In genomic region chr9:14068690-14069089, GRCh38 we compare ENCODE assay signal across 2 cellular contexts.
TF ChIP-seq lines count a peak whose summit lies in the region.

No MANE protein-coding gene starts in this region.

TF ChIP-seq in IMR-90, 13 proteins besides CTCF, POLR2A, EP300 and RAD21 (continued from another document):
- TF ChIP-seq, protein P1, sequence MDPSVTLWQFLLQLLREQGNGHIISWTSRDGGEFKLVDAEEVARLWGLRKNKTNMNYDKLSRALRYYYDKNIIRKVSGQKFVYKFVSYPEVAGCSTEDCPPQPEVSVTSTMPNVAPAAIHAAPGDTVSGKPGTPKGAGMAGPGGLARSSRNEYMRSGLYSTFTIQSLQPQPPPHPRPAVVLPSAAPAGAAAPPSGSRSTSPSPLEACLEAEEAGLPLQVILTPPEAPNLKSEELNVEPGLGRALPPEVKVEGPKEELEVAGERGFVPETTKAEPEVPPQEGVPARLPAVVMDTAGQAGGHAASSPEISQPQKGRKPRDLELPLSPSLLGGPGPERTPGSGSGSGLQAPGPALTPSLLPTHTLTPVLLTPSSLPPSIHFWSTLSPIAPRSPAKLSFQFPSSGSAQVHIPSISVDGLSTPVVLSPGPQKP (IDR thresholded peaks at IDR 0.05; ENCODE audit: borderline replicate concordance, low read depth, low read length), result no peak
- TF ChIP-seq CHD1 (IDR thresholded peaks at IDR 0.05; ENCODE audit: low read depth, low read length), result no peak
- no peak for TF ChIP-seq BHLHE40 (IDR thresholded peaks at IDR 0.05; ENCODE audit: low read depth, low read length)
- no peak for TF ChIP-seq RFX5 (IDR thresholded peaks at IDR 0.05; ENCODE audit: low read depth, low read length)
- TF ChIP-seq, protein P2, sequence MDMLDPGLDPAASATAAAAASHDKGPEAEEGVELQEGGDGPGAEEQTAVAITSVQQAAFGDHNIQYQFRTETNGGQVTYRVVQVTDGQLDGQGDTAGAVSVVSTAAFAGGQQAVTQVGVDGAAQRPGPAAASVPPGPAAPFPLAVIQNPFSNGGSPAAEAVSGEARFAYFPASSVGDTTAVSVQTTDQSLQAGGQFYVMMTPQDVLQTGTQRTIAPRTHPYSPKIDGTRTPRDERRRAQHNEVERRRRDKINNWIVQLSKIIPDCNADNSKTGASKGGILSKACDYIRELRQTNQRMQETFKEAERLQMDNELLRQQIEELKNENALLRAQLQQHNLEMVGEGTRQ (IDR thresholded peaks at IDR 0.05; ENCODE audit: low read depth, low read length), result no peak
- TF ChIP-seq RCOR1 (IDR thresholded peaks at IDR 0.05; ENCODE audit: insufficient replicate concordance, low read length), result no peak
- no peak for TF ChIP-seq NFE2L2 (IDR thresholded peaks at IDR 0.05; ENCODE audit: low read depth, low read length)
- TF ChIP-seq MAFK (IDR thresholded peaks at IDR 0.05; ENCODE audit: low read depth, low read length), result no peak
- TF ChIP-seq MAZ (IDR thresholded peaks at IDR 0.05; ENCODE audit: borderline replicate concordance, low read depth, low read length), result no peak

TF ChIP-seq in liver, 16 proteins besides CTCF, POLR2A, EP300 and RAD21 (continued from another document):
- no peak for TF ChIP-seq ZBTB33 (IDR thresholded peaks at IDR 0.05)
- TF ChIP-seq REST (IDR thresholded peaks at IDR 0.05), result no peak
